In genomic region chr2:8153258-8153718, GRCh38 we compare ENCODE assay signal across 15 cellular contexts.
DNase-seq lines count a peak whose midpoint lies in the region; ATAC-seq and TF ChIP-seq lines count a peak whose summit lies in the region.
"Had no signal": no experiment of that assay in that cellular context is flagged by ENCODE, and none has a peak within 500 bp of the region (broad histone marks: within the 10 kb centered on the region; RNA-seq: fewer than 3 reads in every experiment).

No MANE protein-coding gene starts in this region.

- intact Hi-C loops in activated B cell treated with CpG ODN at 0.5 μM for 24 hours (cut with micrococcal nuclease) (loop anchor here (2.0 kb wide), 1 partner anchor 150 kb away; no protein-coding TSS in a partner anchor), A673 (cut with micrococcal nuclease; ENCODE audit: unreplicated experiment) (no loop called here)

- H3K4me2 ChIP-seq in DOHH2 (ENCODE audit: low read length) = peak overlapping the region; percentile 34

- no peaks in the 10 kb centered on the region for H4K20me1 ChIP-seq in DOHH2 (ENCODE audit: control insufficient read depth, insufficient read depth, low read depth, low read length)

- H3K9me2 ChIP-seq in DOHH2 (replicated peaks; ENCODE audit: control insufficient read depth, low read length) = no peaks in the 10 kb centered on the region

- H3K4me1 Mint-ChIP-seq in activated B cell treated with CpG ODN at 0.5 μM for 24 hours = peaks cover 19% of the 10 kb centered on the region

- BruUV-seq in A673 (replicated peaks; lab: Mats Ljungman, UMichigan) = no TSS peak

- H3K4me3 ChIP-seq in DOHH2 (ENCODE audit: low read length) (no peak overlapping the region), MG63 (no peak overlapping the region), A673 (ENCODE audit: low read depth, low read length, poor library complexity, severe bottlenecking) (no peak overlapping the region)
- H3K4me3 ChIP-seq: K562 had no signal

- POLR2A ChIA-PET in activated B cell treated with CpG ODN at 0.5 μM for 24 hours (lab: Charles Lee) (no interaction called here), A673 (lab: Charles Lee; ENCODE audit: low non-redundant PET) (no interaction called here)

- TF ChIP-seq CTCF in DOHH2 (IDR thresholded peaks at IDR 0.05; ENCODE audit: low read depth, low read length, poor library complexity, severe bottlenecking) (no peak), activated B cell treated with CpG ODN at 0.5 μM for 24 hours (IDR thresholded peaks at IDR 0.05) (no peak), A673 (conservative IDR thresholded peaks at IDR 0.05; ENCODE audit: low read depth, low read length) (no peak)

- CTCF ChIA-PET in activated B cell treated with CpG ODN at 0.5 μM for 24 hours (lab: Charles Lee) (no interaction called here), A673 (lab: Charles Lee) (no interaction called here)

- H3K36me3 Mint-ChIP-seq in activated B cell treated with CpG ODN at 0.5 μM for 24 hours (ENCODE audit: low read depth) = no peaks in the 10 kb centered on the region

- H3K36me3 ChIP-seq in DOHH2 (ENCODE audit: control insufficient read depth, low read length) (no peaks in the 10 kb centered on the region), MG63 (no peaks in the 10 kb centered on the region), A673 (ENCODE audit: insufficient read depth, low read length, poor library complexity, severe bottlenecking) (no peaks in the 10 kb centered on the region)

- ATAC-seq in GM19372 (IDR thresholded peaks at IDR 0.05; ENCODE audit: low read depth, unreplicated experiment) (peak; percentile 25), HG02943 (IDR thresholded peaks at IDR 0.05; ENCODE audit: low read depth, unreplicated experiment) (peak; percentile 14), activated B cell treated with CpG ODN at 0.5 μM for 24 hours (ENCODE audit: low read depth) (peak; percentile 18), HG03469 (IDR thresholded peaks at IDR 0.05; ENCODE audit: unreplicated experiment) (no peak), GM21529 (IDR thresholded peaks at IDR 0.05; ENCODE audit: unreplicated experiment) (no peak)
- ATAC-seq: esophagus mucosa, K562 had no signal

- H3K27me3 ChIP-seq in DOHH2 (ENCODE audit: control insufficient read depth, low read length) (no peaks in the 10 kb centered on the region), MG63 (no peaks in the 10 kb centered on the region), A673 (replicated peaks; ENCODE audit: insufficient read depth, low read depth, low read length, poor library complexity) (no peaks in the 10 kb centered on the region)

- no peak for DNase-seq in activated B cell treated with CpG ODN at 0.5 μM for 24 hours
- DNase-seq in MG63 = no peak
- no peak for DNase-seq in A673 (ENCODE audit: low spot score)
- DNase-seq: activated CD4-positive, alpha-beta T cell treated with anti-CD3 and anti-CD28 coated beads for 4 hours; activated naive CD4-positive, alpha-beta T cell treated with Interleukin-2 at 50 U/mL for 16 hours; NCI-H1930; stimulated activated CD4-positive, alpha-beta T cell treated with anti-CD3 and anti-CD28 coated beads, Interleukin-1b, Interleukin-23, amount 100 ng/mL, for 48 hours; stimulated activated naive CD8-positive, alpha-beta T cell treated with anti-CD3 and anti-CD28 coated beads, Interleukin-15, amount 100 ng/mL, for 72 hours had no signal

- H3K27ac ChIP-seq in DOHH2 (ENCODE audit: low read depth, low read length) = no peak overlapping the region
- H3K27ac ChIP-seq in A673 (ENCODE audit: low read depth, low read length, poor library complexity, severe bottlenecking) = no peak overlapping the region

- no peak overlapping the region for H3K27ac Mint-ChIP-seq in activated B cell treated with CpG ODN at 0.5 μM for 24 hours

- H3K4me1 ChIP-seq in DOHH2 (ENCODE audit: control insufficient read depth, low read length) = peaks cover 27% of the 10 kb centered on the region
- H3K4me1 ChIP-seq in A673 (ENCODE audit: insufficient read depth, low read length, poor library complexity, severe bottlenecking) = no peaks in the 10 kb centered on the region

- H3F3A ChIP-seq in DOHH2 (ENCODE audit: control insufficient read depth, insufficient read depth) = no peaks in the 10 kb centered on the region

- H3K9me3 ChIP-seq in DOHH2 (ENCODE audit: control insufficient read depth, insufficient read depth, low read length) (no peaks in the 10 kb centered on the region), MG63 (no peaks in the 10 kb centered on the region), A673 (ENCODE audit: low read depth, low read length, poor library complexity, severe bottlenecking) (no peaks in the 10 kb centered on the region)

- no peaks in the 10 kb centered on the region for H3K9me3 Mint-ChIP-seq in activated B cell treated with CpG ODN at 0.5 μM for 24 hours

- peaks cover 32% of the 10 kb centered on the region for H3K27me3 Mint-ChIP-seq in activated B cell treated with CpG ODN at 0.5 μM for 24 hours
- H3K27me3 Mint-ChIP-seq: stimulated activated naive CD8-positive, alpha-beta T cell treated with anti-CD3 and anti-CD28 coated beads, Interleukin-15, amount 100 ng/mL, for 72 hours had no signal

- H3K4me3 Mint-ChIP-seq in activated B cell treated with CpG ODN at 0.5 μM for 24 hours = no peak overlapping the region
- H3K4me3 Mint-ChIP-seq: stimulated activated naive CD8-positive, alpha-beta T cell treated with anti-CD3 and anti-CD28 coated beads, Interleukin-15, amount 100 ng/mL, for 72 hours had no signal

- H3K79me2 ChIP-seq in DOHH2 (ENCODE audit: control insufficient read depth, low read length) = no peaks in the 10 kb centered on the region

Comparison
In these comparisons a context has a peak if more than half of its experiments do, and no peak if none do; other contexts are left out.
1. ATAC-seq: peak in GM19372 (single experiment), HG02943 (single experiment) and activated B cell treated with CpG ODN at 0.5 μM for 24 hours (single experiment); none in HG03469 (single experiment) and GM21529 (single experiment).